In the genomic region with DNA sequence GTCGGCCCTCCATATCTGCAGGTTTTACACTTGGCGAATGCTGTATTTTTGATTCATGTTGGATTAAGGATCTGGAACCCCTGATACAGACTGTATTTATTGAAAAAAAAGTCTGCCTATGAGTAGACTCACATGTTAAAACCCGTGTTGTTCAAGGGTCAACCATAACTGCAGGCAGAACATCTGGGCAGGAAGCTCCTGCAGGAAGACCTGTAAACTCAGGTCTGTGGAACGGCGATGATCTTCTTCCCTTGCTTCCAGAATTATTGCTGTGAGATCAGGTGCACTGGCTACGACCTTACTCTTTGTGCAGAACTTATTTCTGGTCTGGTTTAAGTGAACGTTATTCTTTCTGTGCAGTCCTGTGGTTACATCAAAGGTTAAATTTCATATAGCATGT, we compare ENCODE assay signal across 22 cellular contexts.
A peak's percentile ranks its signal among the peaks of the same experiment; 100 is the strongest.
DNase-seq lines count a peak whose midpoint lies in the region; ATAC-seq and TF ChIP-seq lines count a peak whose summit lies in the region.
"Had no signal": no experiment of that assay in that cellular context is flagged by ENCODE, and none has a peak within 500 bp of the region (broad histone marks: within the 10 kb centered on the region; RNA-seq: fewer than 3 reads in every experiment).

No MANE protein-coding gene starts in this region.

- no peak for TF ChIP-seq POLR2A in uterus (IDR thresholded peaks at IDR 0.05)

- no peak overlapping the region for H3K27ac Mint-ChIP-seq in endothelial cell (ENCODE audit: unreplicated experiment)
- H3K27ac Mint-ChIP-seq in stimulated activated naive CD8-positive, alpha-beta T cell treated with anti-CD3 and anti-CD28 coated beads, Interleukin-15, amount 100 ng/mL, for 72 hours, result no peak overlapping the region
- H3K27ac Mint-ChIP-seq: CD4-positive, CD25-positive, alpha-beta regulatory T cell; CD8-positive, alpha-beta T cell; GM23338; H9 had no signal

- TF ChIP-seq CTCF in endothelial cell (IDR thresholded peaks at IDR 0.05; ENCODE audit: unreplicated experiment), result no peak
- no peak for TF ChIP-seq CTCF in uterus (IDR thresholded peaks at IDR 0.05)

- peaks cover 36% of the 10 kb centered on the region for H3K36me3 Mint-ChIP-seq in endothelial cell (ENCODE audit: low read depth, unreplicated experiment)

- no peak for DNase-seq in endothelial cell (ENCODE audit: low spot score)
- DNase-seq in lung microvascular endothelial cell (ENCODE audit: low read depth in 2 of 2), result peak; percentile 78 to 87
- DNase-seq in uterus, result no peak
- no peak for DNase-seq in HT-29 (ENCODE audit: low spot score)
- no peak for DNase-seq in stimulated activated naive CD8-positive, alpha-beta T cell treated with anti-CD3 and anti-CD28 coated beads, Interleukin-15, amount 100 ng/mL, for 72 hours
- DNase-seq: 8988T; ACHN; AML-193; BE2C; Caco-2; CD4-positive, CD25-positive, alpha-beta regulatory T cell; CD8-positive, alpha-beta T cell; DMS79; EL; GDM1; H9 had no signal

- H3K27me3 ChIP-seq in BLaER1 treated with 17β-estradiol and CSF1 and Interleukin-3, amounts not matched to agents 10 nM and 100 nM, result no peaks in the 10 kb centered on the region
- no peaks in the 10 kb centered on the region for H3K27me3 ChIP-seq in uterus
- H3K27me3 ChIP-seq: BE2C had no signal

- peaks cover 44 to 48% (median 45%) of the 10 kb centered on the region in 10 experiments for H3K4me1 ChIP-seq in BLaER1 treated with 17β-estradiol and CSF1 and Interleukin-3, amounts not matched to agents 10 nM and 100 nM
- no peaks in the 10 kb centered on the region for H3K4me1 ChIP-seq in uterus
- H3K4me1 ChIP-seq: A549, BE2C had no signal

- peak overlapping the region; percentile 77 for H3K4me3 Mint-ChIP-seq in endothelial cell (ENCODE audit: unreplicated experiment)
- H3K4me3 Mint-ChIP-seq in stimulated activated naive CD8-positive, alpha-beta T cell treated with anti-CD3 and anti-CD28 coated beads, Interleukin-15, amount 100 ng/mL, for 72 hours, result no peak overlapping the region
- H3K4me3 Mint-ChIP-seq: CD4-positive, CD25-positive, alpha-beta regulatory T cell; CD8-positive, alpha-beta T cell; GM23338; H9 had no signal

- no peaks in the 10 kb centered on the region for H3K9me3 Mint-ChIP-seq in endothelial cell (ENCODE audit: unreplicated experiment)
- peaks cover 0 to 1% of the 10 kb centered on the region in 2 donors for H3K9me3 Mint-ChIP-seq in stimulated activated naive CD8-positive, alpha-beta T cell treated with anti-CD3 and anti-CD28 coated beads, Interleukin-15, amount 100 ng/mL, for 72 hours
- H3K9me3 Mint-ChIP-seq: CD4-positive, CD25-positive, alpha-beta regulatory T cell; CD8-positive, alpha-beta T cell; GM23338; H9 had no signal

- peak overlapping the region; percentile 49 to 86 (median 77) for H3K4me2 ChIP-seq in BLaER1 treated with 17β-estradiol and CSF1 and Interleukin-3, amounts not matched to agents 10 nM and 100 nM
- H3K4me2 ChIP-seq: A549, GM23338 had no signal

- H3K4me3 ChIP-seq in BLaER1 treated with 17β-estradiol and CSF1 and Interleukin-3, amounts not matched to agents 10 nM and 100 nM, result no peak overlapping the region
- no peak overlapping the region for H3K4me3 ChIP-seq in uterus
- H3K4me3 ChIP-seq: A549, GM12878, GM23338 had no signal

- no peak for ATAC-seq in stimulated activated naive CD8-positive, alpha-beta T cell treated with anti-CD3 and anti-CD28 coated beads, Interleukin-15, amount 100 ng/mL, for 72 hours
- ATAC-seq: A549; CD8-positive, alpha-beta T cell; GM12878; GM23338; HCT116 had no signal

- H3K9me3 ChIP-seq in BLaER1 treated with 17β-estradiol and CSF1 and Interleukin-3, amounts not matched to agents 10 nM and 100 nM (replicated peaks in 1 of 11), result peaks cover 0 to 18% (median 5%) of the 10 kb centered on the region in 11 experiments; a peak in 8 of 22 replicates
- H3K9me3 ChIP-seq in uterus, result no peaks in the 10 kb centered on the region
- H3K9me3 ChIP-seq: A549, BE2C, Caco-2 had no signal

- intact Hi-C loops in uterus (cut with DNase I; ENCODE audit: low total_unique reads), result no loop called here

- H3K4me1 Mint-ChIP-seq in endothelial cell (ENCODE audit: unreplicated experiment), result peaks cover 35% of the 10 kb centered on the region
- no peaks in the 10 kb centered on the region for H3K4me1 Mint-ChIP-seq in stimulated activated naive CD8-positive, alpha-beta T cell treated with anti-CD3 and anti-CD28 coated beads, Interleukin-15, amount 100 ng/mL, for 72 hours

- peaks cover 0 to 8% (median 0%) of the 10 kb centered on the region in 11 experiments; a peak in 1 of 22 replicates for H4K20me1 ChIP-seq in BLaER1 treated with 17β-estradiol and CSF1 and Interleukin-3, amounts not matched to agents 10 nM and 100 nM

- H3K27me3 Mint-ChIP-seq in endothelial cell (ENCODE audit: unreplicated experiment), result peaks cover 4% of the 10 kb centered on the region
- H3K27me3 Mint-ChIP-seq in stimulated activated naive CD8-positive, alpha-beta T cell treated with anti-CD3 and anti-CD28 coated beads, Interleukin-15, amount 100 ng/mL, for 72 hours, result no peaks in the 10 kb centered on the region
- H3K27me3 Mint-ChIP-seq: CD4-positive, CD25-positive, alpha-beta regulatory T cell had no signal

- H3K9ac ChIP-seq in BLaER1 treated with 17β-estradiol and CSF1 and Interleukin-3, amounts not matched to agents 10 nM and 100 nM, result no peak overlapping the region

- peaks cover 4 to 45% (median 13%) of the 10 kb centered on the region in 11 experiments; a peak in 14 of 22 replicates for H3K36me3 ChIP-seq in BLaER1 treated with 17β-estradiol and CSF1 and Interleukin-3, amounts not matched to agents 10 nM and 100 nM
- H3K36me3 ChIP-seq in uterus, result no peaks in the 10 kb centered on the region
- H3K36me3 ChIP-seq: BE2C had no signal

- no peak overlapping the region for H3K27ac ChIP-seq in BLaER1 treated with 17β-estradiol and CSF1 and Interleukin-3, amounts not matched to agents 10 nM and 100 nM
- no peak overlapping the region for H3K27ac ChIP-seq in uterus
- H3K27ac ChIP-seq: A549, C4-2B had no signal

Comparison
In these comparisons a context has a peak if more than half of its experiments do, and no peak if none do; other contexts are left out.
1. DNase-seq: peak in lung microvascular endothelial cell (2 of 2); none in endothelial cell (single experiment), uterus (0 of 2), HT-29 (single experiment) and stimulated activated naive CD8-positive, alpha-beta T cell treated with anti-CD3 and anti-CD28 coated beads, Interleukin-15, amount 100 ng/mL, for 72 hours (0 of 2).